Comparison of ENCODE assay signal across 14 cellular contexts in the genomic region with DNA sequence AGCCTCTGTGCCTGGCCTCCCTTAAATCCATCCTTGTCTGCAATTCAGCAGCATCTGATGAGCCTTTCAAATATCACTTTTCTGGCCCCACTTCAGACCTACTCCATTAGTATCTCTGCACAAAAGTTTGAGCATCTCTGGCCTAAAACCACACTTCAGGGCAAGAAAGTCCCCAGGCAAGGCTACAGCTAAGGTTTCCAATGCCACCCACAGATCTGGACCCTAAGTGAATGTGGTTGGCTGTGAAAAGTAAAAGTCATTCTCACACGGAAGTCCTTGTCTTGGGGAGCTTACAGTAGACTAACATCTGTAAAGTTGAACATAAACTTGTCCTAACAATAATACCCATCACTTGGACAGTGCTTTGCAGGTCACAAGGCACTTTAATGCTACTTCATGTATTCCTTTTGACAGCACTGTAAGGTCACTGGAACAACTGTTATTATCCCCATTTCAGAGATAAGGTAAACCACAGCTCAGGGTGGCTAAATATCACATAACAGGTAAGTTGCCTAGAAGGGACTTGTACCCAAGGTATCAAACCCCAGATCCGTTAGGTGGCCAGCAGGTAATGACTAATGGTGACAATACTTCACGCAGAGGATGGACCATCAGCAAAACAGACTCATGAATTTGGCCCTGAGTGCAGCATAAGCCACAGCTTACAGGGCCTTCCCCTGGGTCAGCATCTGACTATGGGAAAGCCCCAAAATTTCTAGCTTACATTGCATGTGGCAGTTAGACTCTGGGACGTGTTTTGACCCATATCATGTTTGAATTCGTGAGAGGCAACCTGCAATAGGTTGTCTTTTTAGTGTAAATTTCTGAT.
DNase-seq lines count a peak whose midpoint lies in the region; ATAC-seq lines count a peak whose summit lies in the region.
"Had no signal": no experiment of that assay in that cellular context is flagged by ENCODE, and none has a peak within 500 bp of the region (broad histone marks: within the 10 kb centered on the region; RNA-seq: fewer than 3 reads in every experiment).

No MANE protein-coding gene starts in this region.

- in situ Hi-C loops in KBM-7 (cut with MboI; ENCODE audit: low pct_unique_long_range_greater_than_20kb, low sequenced_read_pairs): no loop called here

- peaks cover 33% of the 10 kb centered on the region for H3K4me1 Mint-ChIP-seq in activated T-cell treated with anti-CD3 and anti-CD28 coated beads, Interleukin-2, amount 50 U/mL, for 72 hours (ENCODE audit: low read depth)
- peaks cover 36% of the 10 kb centered on the region for H3K4me1 Mint-ChIP-seq in stimulated activated naive CD8-positive, alpha-beta T cell treated with anti-CD3 and anti-CD28 coated beads, Interleukin-15, amount 100 ng/mL, for 72 hours

- no peaks in the 10 kb centered on the region for H3K9me3 Mint-ChIP-seq in activated T-cell treated with anti-CD3 and anti-CD28 coated beads, Interleukin-2, amount 50 U/mL, for 72 hours
- no peaks in the 10 kb centered on the region for H3K9me3 Mint-ChIP-seq in stimulated activated naive CD8-positive, alpha-beta T cell treated with anti-CD3 and anti-CD28 coated beads, Interleukin-15, amount 100 ng/mL, for 72 hours
- H3K9me3 Mint-ChIP-seq: dendritic cell treated with granulocyte-macrophage colony-stimulating factor and Interleukin-4, amounts not matched to agents 40 ng/mL and 50 ng/mL, for 4 days had no signal

- intact Hi-C loops in Right ventricle myocardium superior (cut with DNase I): no loop called here

- no peak overlapping the region for H3K27ac Mint-ChIP-seq in activated T-cell treated with anti-CD3 and anti-CD28 coated beads, Interleukin-2, amount 50 U/mL, for 72 hours
- peak overlapping the region in 1 of 2 donors; percentile 54 for H3K27ac Mint-ChIP-seq in stimulated activated naive CD8-positive, alpha-beta T cell treated with anti-CD3 and anti-CD28 coated beads, Interleukin-15, amount 100 ng/mL, for 72 hours
- H3K27ac Mint-ChIP-seq: dendritic cell treated with granulocyte-macrophage colony-stimulating factor and Interleukin-4, amounts not matched to agents 40 ng/mL and 50 ng/mL, for 4 days had no signal

- H3K27me3 Mint-ChIP-seq in activated T-cell treated with anti-CD3 and anti-CD28 coated beads, Interleukin-2, amount 50 U/mL, for 72 hours (ENCODE audit: low read depth): peaks cover 4% of the 10 kb centered on the region
- H3K27me3 Mint-ChIP-seq in stimulated activated naive CD8-positive, alpha-beta T cell treated with anti-CD3 and anti-CD28 coated beads, Interleukin-15, amount 100 ng/mL, for 72 hours: no peaks in the 10 kb centered on the region
- H3K27me3 Mint-ChIP-seq: dendritic cell treated with granulocyte-macrophage colony-stimulating factor and Interleukin-4, amounts not matched to agents 40 ng/mL and 50 ng/mL, for 4 days had no signal

- peak; percentile 20 to 28 for DNase-seq in activated T-cell treated with anti-CD3 and anti-CD28 coated beads, Interleukin-2, amount 50 U/mL, for 72 hours
- DNase-seq in activated T-cell treated with anti-CD3 and anti-CD28 coated beads, Interleukin-2, amount 50 U/mL, for 48 hours: no peak
- DNase-seq in stimulated activated naive CD8-positive, alpha-beta T cell treated with anti-CD3 and anti-CD28 coated beads, Interleukin-15, amount 100 ng/mL, for 72 hours: peak in 1 of 2 donors; percentile 24
- no peak for DNase-seq in KBM-7
- DNase-seq in Right ventricle myocardium superior: no peak
- no peak for DNase-seq in stimulated activated CD4-positive, alpha-beta T cell treated with anti-CD3 and anti-CD28 coated beads, Interleukin-2, amount 100 ng/mL, for 24 hours
- DNase-seq: EL, mucosa of descending colon, NCI-H1092, OCI-M1 had no signal

- peak; percentile 59 to 68 for ATAC-seq in activated T-cell treated with anti-CD3 and anti-CD28 coated beads, Interleukin-2, amount 50 U/mL, for 72 hours (replicated peaks in 1 of 2)
- ATAC-seq in GM21619 (IDR thresholded peaks at IDR 0.05; ENCODE audit: unreplicated experiment) (peak; percentile 87), HG03159 (IDR thresholded peaks at IDR 0.05; ENCODE audit: unreplicated experiment) (peak; percentile 86), Right ventricle myocardium superior (ENCODE audit: poor library complexity) (no peak)
- peak; percentile 70 for ATAC-seq in stimulated activated naive CD8-positive, alpha-beta T cell treated with anti-CD3 and anti-CD28 coated beads, Interleukin-15, amount 100 ng/mL, for 72 hours
- ATAC-seq: A549, mucosa of descending colon had no signal

- no peaks in the 10 kb centered on the region for H3K36me3 Mint-ChIP-seq in activated T-cell treated with anti-CD3 and anti-CD28 coated beads, Interleukin-2, amount 50 U/mL, for 72 hours (ENCODE audit: insufficient read depth in 2 of 2)

- no peak overlapping the region for H3K4me3 Mint-ChIP-seq in activated T-cell treated with anti-CD3 and anti-CD28 coated beads, Interleukin-2, amount 50 U/mL, for 72 hours
- H3K4me3 Mint-ChIP-seq in stimulated activated naive CD8-positive, alpha-beta T cell treated with anti-CD3 and anti-CD28 coated beads, Interleukin-15, amount 100 ng/mL, for 72 hours: no peak overlapping the region
- H3K4me3 Mint-ChIP-seq: dendritic cell treated with granulocyte-macrophage colony-stimulating factor and Interleukin-4, amounts not matched to agents 40 ng/mL and 50 ng/mL, for 4 days had no signal

Comparison
In these comparisons a context has a peak if more than half of its experiments do, and no peak if none do; other contexts are left out.
1. DNase-seq: peak in activated T-cell treated with anti-CD3 and anti-CD28 coated beads, Interleukin-2, amount 50 U/mL, for 72 hours (2 of 2); none in activated T-cell treated with anti-CD3 and anti-CD28 coated beads, Interleukin-2, amount 50 U/mL, for 48 hours (0 of 2), KBM-7 (single experiment), Right ventricle myocardium superior (single experiment) and stimulated activated CD4-positive, alpha-beta T cell treated with anti-CD3 and anti-CD28 coated beads, Interleukin-2, amount 100 ng/mL, for 24 hours (0 of 2).